Comparison of ENCODE assay signal across 8 cellular contexts in genomic region chr19:53466726-53467125, GRCh38. TPM values are rescaled to one million over a fixed set of nuclear protein-coding genes. Genes with fewer than 3 reads are reported as not detected.
DNase-seq lines count a peak whose midpoint lies in the region; ATAC-seq, FAIRE-seq and TF ChIP-seq lines count a peak whose summit lies in the region.

No MANE protein-coding gene starts in this region.

- H3K4me3 ChIP-seq in ascending aorta (peak overlapping the region; percentile 78 to 84), HepG2 (replicated peaks in 1 of 3; ENCODE audit: insufficient read depth in 1 of 3, low read depth in 2 of 3, low read length in 3 of 3) (peak overlapping the region; percentile 72 to 89 (median 89)), thoracic aorta (peak overlapping the region; percentile 94)

- TF ChIP-seq CTCF in ascending aorta (IDR thresholded peaks at IDR 0.05) = no peak
- peak; percentile 45 for TF ChIP-seq CTCF in HepG2 (CRISPR knock-in tag; IDR thresholded peaks at IDR 0.05)
- TF ChIP-seq CTCF in thoracic aorta (IDR thresholded peaks at IDR 0.05) = no peak

- in situ Hi-C loops in HepG2 (cut with HindIII; ENCODE audit: extremely low pct_ligation_motif_present, low pct_unique_long_range_greater_than_20kb) = no loop called here

- peak overlapping the region; percentile 89 for H3K4me3 Mint-ChIP-seq in activated T-cell treated with anti-CD3 and anti-CD28 coated beads, Interleukin-2, amount 50 U/mL, for 24 hours

- no peak for ATAC-seq in HepG2
- ATAC-seq in thoracic aorta (ENCODE audit: insufficient number of reproducible peaks, low FRiP score, low read depth) = no peak

- no peaks in the 10 kb centered on the region for H3K9me3 ChIP-seq in ascending aorta
- no peaks in the 10 kb centered on the region for H3K9me3 ChIP-seq in HepG2 (ENCODE audit: low read length)
- H3K9me3 ChIP-seq in thoracic aorta = no peaks in the 10 kb centered on the region

- H3K27me3 ChIP-seq in ascending aorta (no peaks in the 10 kb centered on the region), HepG2 (ENCODE audit: control insufficient read depth in 1 of 2, insufficient read depth in 2 of 2, low read length in 2 of 2) (no peaks in the 10 kb centered on the region; a peak in 1 of 5 replicates), thoracic aorta (replicated peaks; ENCODE audit: insufficient read depth) (no peaks in the 10 kb centered on the region)

- POLR2A ChIA-PET in HepG2 (lab: Yijun Ruan, JAX) = no interaction called here

- H3K9ac ChIP-seq in HepG2 (ENCODE audit: insufficient read depth, low read depth, low read length) = peak overlapping the region; percentile 59

- TF ChIP-seq EP300 in HepG2 (IDR thresholded peaks at IDR 0.05; ENCODE audit: low read depth in 2 of 2, low read length in 2 of 2) = no peak
- no peak for TF ChIP-seq EP300 in HepG2 (CRISPR knock-in tag; IDR thresholded peaks at IDR 0.05; ENCODE audit: borderline replicate concordance)

- FAIRE-seq in HepG2 (lab: Jason Lieb, UNC) = no peak

- peaks cover 32% of the 10 kb centered on the region for H3K27me3 Mint-ChIP-seq in activated T-cell treated with anti-CD3 and anti-CD28 coated beads, Interleukin-2, amount 50 U/mL, for 24 hours

- no peak overlapping the region for H2AFZ ChIP-seq in HepG2 (ENCODE audit: low read length)

- peaks cover 56% of the 10 kb centered on the region for H3K36me3 Mint-ChIP-seq in activated T-cell treated with anti-CD3 and anti-CD28 coated beads, Interleukin-2, amount 50 U/mL, for 24 hours (ENCODE audit: low read depth)

- DNase-seq in activated T-cell treated with anti-CD3 and anti-CD28 coated beads, Interleukin-2, amount 50 U/mL, for 24 hours = no peak
- DNase-seq in activated T-cell treated with anti-CD3 and anti-CD28 coated beads for 4 hours (no peak), ascending aorta (ENCODE audit: low spot score in 2 of 2) (no peak), HepG2 (ENCODE audit: low spot score) (no peak), thoracic aorta (ENCODE audit: low spot score) (no peak), hepatic stellate cell (ENCODE audit: low spot score) (no peak), SHP77 (lab: John Stamatoyannopoulos, UW) (no peak)
- DNase-seq in effector CD4-positive, alpha-beta T cell = no peak

- H3K4me1 ChIP-seq in ascending aorta = peaks cover 0 to 11% of the 10 kb centered on the region in 2 donors
- peaks cover 47% of the 10 kb centered on the region for H3K4me1 ChIP-seq in HepG2 (ENCODE audit: insufficient read depth, low read length)
- H3K4me1 ChIP-seq in thoracic aorta (ENCODE audit: control insufficient read depth in 1 of 2, low read depth in 2 of 2) = peaks cover 5 to 12% of the 10 kb centered on the region in 2 donors

- H4K20me1 ChIP-seq in HepG2 (ENCODE audit: insufficient read depth, low read length) = no peaks in the 10 kb centered on the region

- no peak for TF ChIP-seq RAD21 in HepG2 (CRISPR knock-in tag; IDR thresholded peaks at IDR 0.05)

- WGBS in HepG2 (ENCODE audit: low lambda C conversion rate) = 47% methylated on average over 12 of the region's 12 CpGs

- H3K79me2 ChIP-seq in HepG2 (ENCODE audit: insufficient read depth, low read length) = peaks cover 11% of the 10 kb centered on the region

- no peak overlapping the region for H3K27ac Mint-ChIP-seq in activated T-cell treated with anti-CD3 and anti-CD28 coated beads, Interleukin-2, amount 50 U/mL, for 24 hours

- no peak for TF ChIP-seq POLR2A in HepG2 (IDR thresholded peaks at IDR 0.05; ENCODE audit: insufficient read depth in 1 of 2, low read depth in 2 of 2, low read length in 2 of 2)

- peaks cover 27% of the 10 kb centered on the region for H3K4me1 Mint-ChIP-seq in activated T-cell treated with anti-CD3 and anti-CD28 coated beads, Interleukin-2, amount 50 U/mL, for 24 hours (ENCODE audit: low read depth)

- H3K9me3 Mint-ChIP-seq in activated T-cell treated with anti-CD3 and anti-CD28 coated beads, Interleukin-2, amount 50 U/mL, for 24 hours = peaks cover 40% of the 10 kb centered on the region

- BruUV-seq in HepG2 (replicated peaks; lab: Mats Ljungman, UMichigan) = no TSS peak

- H3K27ac ChIP-seq in ascending aorta (no peak overlapping the region), HepG2 (ENCODE audit: extremely low read length, insufficient read depth, low read length) (peak overlapping the region; percentile 87), thoracic aorta (no peak overlapping the region)

- H3K4me2 ChIP-seq in HepG2 (ENCODE audit: low read depth, low read length) = peak overlapping the region; percentile 73

- CTCF ChIA-PET in HepG2 (lab: Yijun Ruan, JAX; ENCODE audit: low intra/inter-chr PET ratio, low total read pairs) = no interaction called here

- intact Hi-C loops in ascending aorta (cut with DNase I) = loop anchor here (1.0 to 5.0 kb wide), 6 partner anchors 34 to 269 kb away; partner anchors contain the start of genes ZNF525, ZNF765 and ZNF845
- intact Hi-C loops in HepG2 (cut with micrococcal nuclease; ENCODE audit: unreplicated experiment) = loop anchor here (2.0 kb wide), 1 partner anchor 36 kb away; the partner anchor contains the start of gene ZNF761

- no peaks in the 10 kb centered on the region for H3K36me3 ChIP-seq in ascending aorta
- no peaks in the 10 kb centered on the region; a peak in 1 of 5 replicates for H3K36me3 ChIP-seq in HepG2 (replicated peaks in 1 of 2; ENCODE audit: control insufficient read depth in 1 of 2, insufficient read depth in 2 of 2, low read length in 2 of 2)
- no peaks in the 10 kb centered on the region for H3K36me3 ChIP-seq in thoracic aorta

TF ChIP-seq in HepG2, 621 proteins besides CTCF, POLR2A, EP300 and RAD21 (continues in another document):
- TF ChIP-seq ZNF552 (CRISPR knock-in tag; IDR thresholded peaks at IDR 0.05; ENCODE audit: borderline replicate concordance) (no peak), RARG (CRISPR knock-in tag; IDR thresholded peaks at IDR 0.05; ENCODE audit: low read depth) (no peak)

RNA-seq across cellular contexts. Expression of gene ZNF813, which starts 0.8 kb away (rescaled TPM):
- total RNA-seq in ascending aorta (1.3 TPM), HepG2 (2016; rRNA removed; fragmentation: Illumina TruSeq; extraction: Trizol) (8.9 and 14.9 TPM in 2 replicates), thoracic aorta (1 to 10 TPM in 1 of 2 donors, under 1 TPM in 1; 0.81 to 3.0 TPM)
- 1.1 and 1.4 TPM in 2 replicates for total RNA-seq in HepG2 (2016; cell fraction: cytosol; rRNA removed; fragmentation: Illumina TruSeq; extraction: Trizol; ENCODE audit: low read depth)
- total RNA-seq in HepG2 (2016; cell fraction: insoluble cytoplasmic fraction; rRNA removed; fragmentation: Illumina TruSeq; extraction: Trizol) = 8.8 and 14.9 TPM in 2 replicates
- total RNA-seq in HepG2 (2016; cell fraction: membrane; rRNA removed; fragmentation: Illumina TruSeq; extraction: Trizol) = 3.2 and 4.2 TPM in 2 replicates
- 5.5 and 7.5 TPM in 2 replicates for total RNA-seq in HepG2 (2016; cell fraction: nucleus; rRNA removed; fragmentation: Illumina TruSeq; extraction: Trizol)
- 2.1 TPM in 2 replicates for polyA plus RNA-seq in HepG2 (2011; rRNA removed)
- 1.1 and 1.5 TPM in 2 replicates for polyA plus RNA-seq in HepG2 (2011; cell fraction: cytosol; rRNA removed)
- polyA plus RNA-seq in HepG2 (2011; cell fraction: nucleus; rRNA removed) = 1.0 and 1.4 TPM in 2 replicates
- polyA plus RNA-seq in HepG2 (2012) = 3.8 and 4.9 TPM in 2 replicates
- 0.29 and 0.35 TPM in 2 replicates for polyA plus RNA-seq in HepG2 (2016; cell fraction: cytosol; fragmentation: Illumina TruSeq; extraction: Trizol; ENCODE audit: low read depth)
- 5.3 and 5.6 TPM in 2 replicates for polyA plus RNA-seq in HepG2 (2016; cell fraction: insoluble cytoplasmic fraction; fragmentation: Illumina TruSeq; extraction: Trizol; ENCODE audit: low read depth)
- 1.1 and 1.2 TPM in 2 replicates for polyA plus RNA-seq in HepG2 (2016; cell fraction: membrane; fragmentation: Illumina TruSeq; extraction: Trizol; ENCODE audit: low read depth)
- 4.8 and 5.5 TPM in 2 replicates for polyA plus RNA-seq in HepG2 (2016; cell fraction: nucleus; fragmentation: Illumina TruSeq; extraction: Trizol; ENCODE audit: insufficient read depth, low read depth)
- polyA minus RNA-seq in HepG2 (2011; rRNA and poly(A)+ RNA removed; ENCODE audit: low replicate concordance) = 0.65 and 1.8 TPM in 2 replicates
- polyA minus RNA-seq in HepG2 (2011; cell fraction: cytosol; rRNA and poly(A)+ RNA removed) = 4.2 and 5.5 TPM in 2 replicates
- 8.0 and 8.1 TPM in 2 replicates for polyA minus RNA-seq in HepG2 (2011; cell fraction: nucleus; rRNA and poly(A)+ RNA removed)

RNA-seq across cellular contexts. Expression of gene ZNF761, which starts 34.9 kb away (rescaled TPM):
- 1.4 TPM for total RNA-seq in ascending aorta
- 16.2 and 20.8 TPM in 2 replicates for total RNA-seq in HepG2 (2016; rRNA removed; fragmentation: Illumina TruSeq; extraction: Trizol)
- 4.3 and 5.4 TPM in 2 replicates for total RNA-seq in HepG2 (2016; cell fraction: cytosol; rRNA removed; fragmentation: Illumina TruSeq; extraction: Trizol; ENCODE audit: low read depth)
- 15.5 and 20.2 TPM in 2 replicates for total RNA-seq in HepG2 (2016; cell fraction: insoluble cytoplasmic fraction; rRNA removed; fragmentation: Illumina TruSeq; extraction: Trizol)
- 8.0 and 9.4 TPM in 2 replicates for total RNA-seq in HepG2 (2016; cell fraction: membrane; rRNA removed; fragmentation: Illumina TruSeq; extraction: Trizol)
- 12.3 and 15.9 TPM in 2 replicates for total RNA-seq in HepG2 (2016; cell fraction: nucleus; rRNA removed; fragmentation: Illumina TruSeq; extraction: Trizol)
- polyA plus RNA-seq in HepG2 (2011; rRNA removed) = 11.6 and 12.0 TPM in 2 replicates
- polyA plus RNA-seq in HepG2 (2011; cell fraction: cytosol; rRNA removed) = 7.6 and 10.7 TPM in 2 replicates
- polyA plus RNA-seq in HepG2 (2011; cell fraction: nucleus; rRNA removed) = 11.5 and 13.2 TPM in 2 replicates
- polyA plus RNA-seq in HepG2 (2012) = 11.2 and 15.1 TPM in 2 replicates
- polyA plus RNA-seq in HepG2 (2016; cell fraction: cytosol; fragmentation: Illumina TruSeq; extraction: Trizol; ENCODE audit: low read depth) = 3.3 and 3.7 TPM in 2 replicates
- 12.8 and 13.8 TPM in 2 replicates for polyA plus RNA-seq in HepG2 (2016; cell fraction: insoluble cytoplasmic fraction; fragmentation: Illumina TruSeq; extraction: Trizol; ENCODE audit: low read depth)
- polyA plus RNA-seq in HepG2 (2016; cell fraction: membrane; fragmentation: Illumina TruSeq; extraction: Trizol; ENCODE audit: low read depth) = 4.2 TPM in 2 replicates
- polyA plus RNA-seq in HepG2 (2016; cell fraction: nucleus; fragmentation: Illumina TruSeq; extraction: Trizol; ENCODE audit: insufficient read depth, low read depth) = 29.0 and 29.2 TPM in 2 replicates
- polyA minus RNA-seq in HepG2 (2011; rRNA and poly(A)+ RNA removed; ENCODE audit: low replicate concordance) = 2.6 and 3.2 TPM in 2 replicates
- polyA minus RNA-seq in HepG2 (2011; cell fraction: cytosol; rRNA and poly(A)+ RNA removed) = 7.1 and 7.8 TPM in 2 replicates
- 20.2 and 28.2 TPM in 2 replicates for polyA minus RNA-seq in HepG2 (2011; cell fraction: nucleus; rRNA and poly(A)+ RNA removed)
- 10 to 100 TPM; 14.0 to 16.8 TPM for total RNA-seq in thoracic aorta
